25 cellular contexts compared by ENCODE assay signal in genomic region chr6:104226798-104227444, GRCh38.
DNase-seq lines count a peak whose midpoint lies in the region; ATAC-seq, FAIRE-seq and TF ChIP-seq lines count a peak whose summit lies in the region.
"Had no signal": no experiment of that assay in that cellular context is flagged by ENCODE, and none has a peak within 500 bp of the region (broad histone marks: within the 10 kb centered on the region; RNA-seq: fewer than 3 reads in every experiment).

No MANE protein-coding gene starts in this region.

- no peak overlapping the region for H2BK20ac ChIP-seq in H1 (ENCODE audit: low read length)

- no peak overlapping the region for H3K14ac ChIP-seq in H1 (ENCODE audit: insufficient read length)

- H2BK120ac ChIP-seq in H1 (replicated peaks; ENCODE audit: low read depth, low read length), result no peak overlapping the region

- no peak overlapping the region for H3K4me3 ChIP-seq in H1 (ENCODE audit: extremely low read depth in 1 of 4, insufficient read depth in 2 of 4, low read depth in 3 of 4, low read length in 4 of 4)
- no peak overlapping the region for H3K4me3 ChIP-seq in heart left ventricle
- H3K4me3 ChIP-seq in gastroesophageal sphincter, result no peak overlapping the region
- H3K4me3 ChIP-seq: GM23248, skin epidermis, tibial artery had no signal

- intact Hi-C loops in heart left ventricle (cut with DNase I), result no loop called here

- no peak overlapping the region for H2BK12ac ChIP-seq in H1 (ENCODE audit: low read depth, low read length)

- H3K36me3 ChIP-seq in H1 (ENCODE audit: control insufficient read depth in 2 of 4, insufficient read depth in 4 of 4, low read length in 3 of 4), result no peaks in the 10 kb centered on the region
- no peaks in the 10 kb centered on the region for H3K36me3 ChIP-seq in heart left ventricle
- no peaks in the 10 kb centered on the region for H3K36me3 ChIP-seq in gastroesophageal sphincter
- H3K36me3 ChIP-seq: BE2C, tibial artery had no signal

- H2BK5ac ChIP-seq in H1 (ENCODE audit: low read depth, low read length), result no peak overlapping the region

- H3K9me3 Mint-ChIP-seq in nephron progenitor cell, result no peaks in the 10 kb centered on the region
- H3K9me3 Mint-ChIP-seq: activated CD8-positive, alpha-beta T cell treated with anti-CD3 and anti-CD28 coated beads for 36 hours; activated naive CD4-positive, alpha-beta T cell treated with anti-CD3 and anti-CD28 coated beads, Interleukin-2, amount 50 U/mL, for 72 hours; activated T-helper 2 cell treated with anti-CD3 and anti-CD28 coated beads, Interferon-gamma antibody, Interleukin-2, Interleukin-4, amounts not matched to agents 10 μg/mL and 5 μg/mL and 100 μg/mL, durations not matched to agents 14 hours and 24 hours and 36 hours had no signal

- no peak overlapping the region for H4K5ac ChIP-seq in H1 (ENCODE audit: insufficient read length, low read depth, low read length)

- TF ChIP-seq CTCF in 22Rv1 (IDR thresholded peaks at IDR 0.05) (no peak), H1 (IDR thresholded peaks at IDR 0.05; ENCODE audit: control extremely low read depth in 1 of 3, insufficient read depth in 1 of 3, low read depth in 1 of 3, low read length in 3 of 3) (no peak), nephron progenitor cell (IDR thresholded peaks at IDR 0.05) (no peak), heart left ventricle (IDR thresholded peaks at IDR 0.05) (no peak), gastroesophageal sphincter (IDR thresholded peaks at IDR 0.05) (no peak)

- H3K4me1 Mint-ChIP-seq in nephron progenitor cell, result peaks cover 40% of the 10 kb centered on the region
- H3K4me1 Mint-ChIP-seq: naive B cell; stimulated activated naive CD8-positive, alpha-beta T cell treated with anti-CD3 and anti-CD28 coated beads, Interleukin-15, amount 100 ng/mL, for 72 hours had no signal

- FAIRE-seq in H1 (lab: Jason Lieb, UNC), result no peak
- FAIRE-seq: bronchial epithelial cell had no signal

- no peaks in the 10 kb centered on the region for H3K4me1 ChIP-seq in H1 (replicated peaks in 1 of 4; ENCODE audit: control insufficient read depth in 3 of 4, insufficient read depth in 4 of 4, low read length in 3 of 4)
- H3K4me1 ChIP-seq in heart left ventricle, result no peaks in the 10 kb centered on the region
- peaks cover 0 to 19% (median 5%) of the 10 kb centered on the region in 3 donors for H3K4me1 ChIP-seq in gastroesophageal sphincter

- no peak overlapping the region for H2AK5ac ChIP-seq in H1 (ENCODE audit: low read depth, low read length)

- no peak overlapping the region for H4K8ac ChIP-seq in H1 (ENCODE audit: extremely low read depth, insufficient read depth, low read length)

- H3K27ac ChIP-seq in 22Rv1, result peak overlapping the region; percentile 88
- H3K27ac ChIP-seq in H1 (ENCODE audit: low read depth, low read length), result no peak overlapping the region
- H3K27ac ChIP-seq in heart left ventricle, result no peak overlapping the region
- H3K27ac ChIP-seq in gastroesophageal sphincter, result peak overlapping the region in 1 of 4 donors; percentile 22
- H3K27ac ChIP-seq: GM23248, skin epidermis, tibial artery had no signal

- no peak overlapping the region for H4K91ac ChIP-seq in H1 (replicated peaks; ENCODE audit: insufficient read length, low read length)

- H3K23me2 ChIP-seq in H1 (ENCODE audit: low read depth, low read length), result no peaks in the 10 kb centered on the region

- H3K4me3 Mint-ChIP-seq in nephron progenitor cell, result no peak overlapping the region
- H3K4me3 Mint-ChIP-seq: activated CD8-positive, alpha-beta T cell treated with anti-CD3 and anti-CD28 coated beads for 36 hours; HFFc6; naive B cell; stimulated activated naive CD8-positive, alpha-beta T cell treated with anti-CD3 and anti-CD28 coated beads, Interleukin-15, amount 100 ng/mL, for 72 hours had no signal

- no peak overlapping the region for H3K56ac ChIP-seq in H1 (replicated peaks; ENCODE audit: insufficient read length, low read depth, low read length)

- DNase-seq in NCI-H1092 treated with DMSO at 0.1 percent for 48 hours (lab: John Stamatoyannopoulos, UW) (peak; percentile 45), H1 (ENCODE audit: low read depth in 1 of 2, low spot score in 2 of 2) (no peak), nephron progenitor cell (no peak), heart left ventricle (no peak), activated T-cell treated with anti-CD3 and anti-CD28 coated beads for 4 hours (no peak), NCI-H2107 treated with DMSO at 0.1 percent for 48 hours (lab: John Stamatoyannopoulos, UW; ENCODE audit: unreplicated experiment) (no peak)
- DNase-seq: activated CD4-positive, alpha-beta T cell treated with anti-CD3 and anti-CD28 coated beads for 1 hour; activated CD8-positive, alpha-beta T cell treated with anti-CD3 and anti-CD28 coated beads for 36 hours; BE2C; cortex of kidney; GM23248; HFFc6; left cardiac atrium; naive B cell; NCI-H1417 treated with DMSO at 0.1 percent for 48 hours; NCI-H526 treated with DMSO at 0.1 percent for 48 hours; RPMI8226; stimulated activated naive CD8-positive, alpha-beta T cell treated with anti-CD3 and anti-CD28 coated beads, Interleukin-15, amount 100 ng/mL, for 72 hours; tibial artery had no signal

- TF ChIP-seq EP300 in H1 (IDR thresholded peaks at IDR 0.05; ENCODE audit: borderline replicate concordance in 1 of 2, low read depth in 2 of 2, low read length in 2 of 2) (no peak), gastroesophageal sphincter (IDR thresholded peaks at IDR 0.05) (no peak)

- no peaks in the 10 kb centered on the region for H3K27me3 ChIP-seq in H1 (replicated peaks in 1 of 4; ENCODE audit: control insufficient read depth in 3 of 4, extremely low read depth in 1 of 4, insufficient read depth in 3 of 4, low read length in 3 of 4)
- H3K27me3 ChIP-seq in heart left ventricle, result no peaks in the 10 kb centered on the region
- H3K27me3 ChIP-seq in gastroesophageal sphincter, result no peaks in the 10 kb centered on the region
- H3K27me3 ChIP-seq: BE2C, tibial artery had no signal

- POLR2A ChIA-PET in H1 (lab: Charles Lee; ENCODE audit: partially characterized antibody), result no interaction called here

- CTCF ChIA-PET in H1 (lab: Charles Lee; ENCODE audit: partially characterized antibody), result interaction anchor here (1.4 to 1.5 kb wide), 2 partner anchors 299 to 300 kb away, joined by 4 to 5 read pairs; no protein-coding TSS in a partner anchor

- no peak overlapping the region for H3K18ac ChIP-seq in H1 (ENCODE audit: extremely low read depth, low read length)

- no peaks in the 10 kb centered on the region for H4K20me1 ChIP-seq in H1 (replicated peaks in 1 of 2; ENCODE audit: control insufficient read depth in 1 of 2, insufficient read depth in 2 of 2, low read length in 2 of 2)

- H3K27ac Mint-ChIP-seq in nephron progenitor cell, result peak overlapping the region; percentile 80
- H3K27ac Mint-ChIP-seq: activated CD8-positive, alpha-beta T cell treated with anti-CD3 and anti-CD28 coated beads for 36 hours; activated naive CD4-positive, alpha-beta T cell treated with anti-CD3 and anti-CD28 coated beads, Interleukin-2, amount 50 U/mL, for 72 hours; activated T-helper 2 cell treated with anti-CD3 and anti-CD28 coated beads, Interferon-gamma antibody, Interleukin-2, Interleukin-4, amounts not matched to agents 10 μg/mL and 5 μg/mL and 100 μg/mL, durations not matched to agents 14 hours and 24 hours and 36 hours; HFFc6; naive B cell; stimulated activated naive CD8-positive, alpha-beta T cell treated with anti-CD3 and anti-CD28 coated beads, Interleukin-15, amount 100 ng/mL, for 72 hours had no signal

- no peaks in the 10 kb centered on the region for H3K27me3 Mint-ChIP-seq in nephron progenitor cell (ENCODE audit: low read depth, poor library complexity)
- H3K27me3 Mint-ChIP-seq: activated CD8-positive, alpha-beta T cell treated with anti-CD3 and anti-CD28 coated beads for 36 hours; stimulated activated naive CD8-positive, alpha-beta T cell treated with anti-CD3 and anti-CD28 coated beads, Interleukin-15, amount 100 ng/mL, for 72 hours had no signal

- no peaks in the 10 kb centered on the region for H3K9me3 ChIP-seq in H1 (ENCODE audit: insufficient read depth in 2 of 2, low read depth in 1 of 2, low read length in 1 of 2)
- H3K9me3 ChIP-seq in heart left ventricle, result no peaks in the 10 kb centered on the region
- H3K9me3 ChIP-seq in gastroesophageal sphincter, result no peaks in the 10 kb centered on the region
- H3K9me3 ChIP-seq: BE2C, tibial artery had no signal

- H2BK15ac ChIP-seq in H1 (ENCODE audit: low read length), result no peak overlapping the region

- no peak overlapping the region for H3K4ac ChIP-seq in H1 (replicated peaks; ENCODE audit: insufficient read length, low read depth, low read length)

- H3K4me2 ChIP-seq in H1 (ENCODE audit: insufficient read depth in 1 of 2, low read depth in 2 of 2, low read length in 2 of 2), result no peak overlapping the region

- no peaks in the 10 kb centered on the region for H3K79me1 ChIP-seq in H1 (ENCODE audit: low read depth, low read length)

- no peak overlapping the region for H3K23ac ChIP-seq in H1 (ENCODE audit: insufficient read length)

- H2AFZ ChIP-seq in H1 (ENCODE audit: low read length), result 0 out of 2 replicates have a peak overlapping the region, but pooled peaks have one; percentile 67
- H2AFZ ChIP-seq: GM23248 had no signal

- H3K36me3 Mint-ChIP-seq in nephron progenitor cell (ENCODE audit: low read depth), result no peaks in the 10 kb centered on the region
- H3K36me3 Mint-ChIP-seq: activated naive CD4-positive, alpha-beta T cell treated with anti-CD3 and anti-CD28 coated beads, Interleukin-2, amount 50 U/mL, for 72 hours; naive B cell had no signal

- no peak for TF ChIP-seq RAD21 in H1 (IDR thresholded peaks at IDR 0.05 in 1 of 2, conservative IDR thresholded peaks at IDR 0.05 in 1 of 2; ENCODE audit: low read depth in 2 of 2, low read length in 2 of 2)

- TF ChIP-seq POLR2A in H1 (IDR thresholded peaks at IDR 0.05; ENCODE audit: control extremely low read depth in 1 of 2, low read depth in 2 of 2, low read length in 2 of 2) (no peak), heart left ventricle (IDR thresholded peaks at IDR 0.05) (no peak), gastroesophageal sphincter (IDR thresholded peaks at IDR 0.05) (no peak)

- ATAC-seq in heart left ventricle (no peak), gastroesophageal sphincter (no peak)
- ATAC-seq: activated CD8-positive, alpha-beta T cell treated with anti-CD3 and anti-CD28 coated beads for 36 hours; activated naive CD4-positive, alpha-beta T cell treated with anti-CD3 and anti-CD28 coated beads, Interleukin-2, amount 50 U/mL, for 72 hours; left cardiac atrium; stimulated activated naive CD8-positive, alpha-beta T cell treated with anti-CD3 and anti-CD28 coated beads, Interleukin-15, amount 100 ng/mL, for 72 hours had no signal

- no peak overlapping the region for H3K9ac ChIP-seq in H1 (replicated peaks in 1 of 4; ENCODE audit: extremely low read depth in 1 of 4, low read depth in 3 of 4, low read length in 3 of 4)
- H3K9ac ChIP-seq: GM23248 had no signal

- no peaks in the 10 kb centered on the region for H3K79me2 ChIP-seq in H1 (ENCODE audit: control insufficient read depth in 1 of 2, insufficient read depth in 2 of 2, low read length in 2 of 2)

- WGBS in H1 (ENCODE audit: extremely low coverage in 1 of 2, insufficient coverage in 1 of 2, insufficient read length in 1 of 2, insufficient replicate concordance in 2 of 2, low coverage in 1 of 2, low lambda C conversion rate in 2 of 2, missing lambda C conversion rate in 1 of 2), 2 experiments, result 89% methylated on average over 4 of the region's 4 CpGs; no CpG with 5 or more reads in 1 of the 2 experiments
- 78 to 88% (median 84%) methylated on average over 4 of the region's 4 CpGs for WGBS in heart left ventricle, 4 donors
- 33 to 41% methylated on average over 4 of the region's 4 CpGs for WGBS in gastroesophageal sphincter (ENCODE audit: low coverage in 1 of 2), 2 donors
